In the genomic region with DNA sequence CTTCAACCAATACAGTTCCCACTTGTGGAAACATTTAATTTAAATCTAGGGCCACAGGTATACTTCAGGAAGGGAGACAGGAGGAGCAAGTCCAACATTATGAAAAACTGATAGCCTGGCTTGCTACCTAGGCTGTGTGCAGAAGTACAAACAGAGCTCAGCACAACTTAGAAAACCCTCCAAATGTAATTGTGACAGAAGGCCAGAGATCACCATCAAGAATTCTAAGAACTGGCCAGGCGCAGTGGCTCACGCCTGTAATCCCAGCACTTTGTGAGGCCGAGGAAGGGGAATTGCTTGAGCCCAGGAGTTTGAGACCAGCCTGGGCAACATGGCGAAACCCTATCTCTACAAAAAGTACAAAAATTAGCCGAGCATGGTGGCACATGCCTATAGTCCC, we compare ENCODE assay signal across 23 cellular contexts.
"Had no signal": no experiment of that assay in that cellular context is flagged by ENCODE, and none has a peak within 500 bp of the region (broad histone marks: within the 10 kb centered on the region; RNA-seq: fewer than 3 reads in every experiment).

No MANE protein-coding gene starts in this region.

- H3K4me3 Mint-ChIP-seq: activated CD4-positive, alpha-beta memory T cell treated with anti-CD3 and anti-CD28 coated beads for 36 hours; activated CD4-positive, alpha-beta T cell treated with anti-CD3 and anti-CD28 coated beads, Interleukin-2, amount 10 ng/mL, durations not matched to agents 24 days and 14 days; activated naive CD4-positive, alpha-beta T cell treated with anti-CD3 and anti-CD28 coated beads for 36 hours; activated naive CD8-positive, alpha-beta T cell treated with anti-CD3 and anti-CD28 coated beads for 36 hours; activated T-helper 1 cell treated with anti-CD3 and anti-CD28 coated beads, Interleukin-12 subunit alpha, Interleukin-12 subunit beta, Interleukin-2, Interleukin-4 antibody, amounts not matched to agents 30 ng/mL and 10 ng/mL and 1 ng/mL, durations not matched to agents 14 hours and 24 hours and 36 hours; natural killer cell; neural progenitor cell; stimulated activated naive CD8-positive, alpha-beta T cell treated with anti-CD3 and anti-CD28 coated beads, Interleukin-15, Interleukin-2, amounts not matched to agents 100 ng/mL and 50 ng/mL, for 24 hours had no signal

- H3K4me2 ChIP-seq: neural progenitor cell had no signal

- DNase-seq: activated CD4-positive, alpha-beta memory T cell treated with anti-CD3 and anti-CD28 coated beads for 36 hours; activated CD4-positive, alpha-beta T cell treated with anti-CD3 and anti-CD28 coated beads, Interleukin-2, amount 10 ng/mL, durations not matched to agents 24 days and 14 days; activated CD4-positive, CD25-positive, alpha-beta regulatory T cell treated with anti-CD3 and anti-CD28 coated beads, Interleukin-2, amount 50 U/mL, for 72 hours; activated CD8-positive, alpha-beta memory T cell treated with anti-CD3 and anti-CD28 coated beads, Interleukin-2, amount 50 U/mL, for 4 hours; activated effector memory CD4-positive, alpha-beta T cell treated with anti-CD3 and anti-CD28 coated beads, Interleukin-2, amount 50 U/mL, for 16 hours; activated naive CD4-positive, alpha-beta T cell treated with anti-CD3 and anti-CD28 coated beads for 36 hours; activated naive CD8-positive, alpha-beta T cell treated with anti-CD3 and anti-CD28 coated beads for 36 hours; activated T-cell treated with anti-CD3 and anti-CD28 coated beads, Interleukin-2, amount 50 U/mL, for 1 hour; hippocampal formation; left colon; natural killer cell; occipital lobe; stimulated activated CD4-positive, alpha-beta T cell treated with anti-CD3 and anti-CD28 coated beads, Interleukin-2, amount 100 ng/mL, for 48 hours; T-helper 2 cell; upper lobe of left lung had no signal

- H2AFZ ChIP-seq: neural progenitor cell, parathyroid adenoma had no signal

- H3K27ac Mint-ChIP-seq: activated CD4-positive, alpha-beta memory T cell treated with anti-CD3 and anti-CD28 coated beads for 36 hours; activated CD4-positive, alpha-beta T cell treated with anti-CD3 and anti-CD28 coated beads, Interleukin-2, amount 10 ng/mL, durations not matched to agents 24 days and 14 days; activated naive CD4-positive, alpha-beta T cell treated with anti-CD3 and anti-CD28 coated beads for 36 hours; activated naive CD8-positive, alpha-beta T cell treated with anti-CD3 and anti-CD28 coated beads for 36 hours; activated T-helper 1 cell treated with anti-CD3 and anti-CD28 coated beads, Interleukin-12 subunit alpha, Interleukin-12 subunit beta, Interleukin-2, Interleukin-4 antibody, amounts not matched to agents 30 ng/mL and 10 ng/mL and 1 ng/mL, durations not matched to agents 14 hours and 24 hours and 36 hours; neural progenitor cell; stimulated activated naive CD8-positive, alpha-beta T cell treated with anti-CD3 and anti-CD28 coated beads, Interleukin-15, Interleukin-2, amounts not matched to agents 100 ng/mL and 50 ng/mL, for 24 hours had no signal

- H3K9me3 ChIP-seq: ascending aorta, right atrium auricular region, upper lobe of left lung, vagina had no signal

- H3K36me3 Mint-ChIP-seq: activated CD4-positive, alpha-beta memory T cell treated with anti-CD3 and anti-CD28 coated beads for 36 hours; natural killer cell had no signal

- H3K9me3 Mint-ChIP-seq: activated CD4-positive, alpha-beta memory T cell treated with anti-CD3 and anti-CD28 coated beads for 36 hours; activated CD4-positive, alpha-beta T cell treated with anti-CD3 and anti-CD28 coated beads, Interleukin-2, amount 10 ng/mL, durations not matched to agents 24 days and 14 days; activated naive CD4-positive, alpha-beta T cell treated with anti-CD3 and anti-CD28 coated beads for 36 hours; activated naive CD8-positive, alpha-beta T cell treated with anti-CD3 and anti-CD28 coated beads for 36 hours; activated T-helper 1 cell treated with anti-CD3 and anti-CD28 coated beads, Interleukin-12 subunit alpha, Interleukin-12 subunit beta, Interleukin-2, Interleukin-4 antibody, amounts not matched to agents 30 ng/mL and 10 ng/mL and 1 ng/mL, durations not matched to agents 14 hours and 24 hours and 36 hours; natural killer cell; stimulated activated naive CD8-positive, alpha-beta T cell treated with anti-CD3 and anti-CD28 coated beads, Interleukin-15, Interleukin-2, amounts not matched to agents 100 ng/mL and 50 ng/mL, for 24 hours had no signal

- ATAC-seq: left colon had no signal

- H3K4me3 ChIP-seq: ascending aorta, neural progenitor cell, right atrium auricular region, upper lobe of left lung, vagina had no signal

- H3K36me3 ChIP-seq: ascending aorta, brain microvascular endothelial cell, neural progenitor cell, right atrium auricular region, upper lobe of left lung, vagina had no signal

- H3K27ac ChIP-seq: ascending aorta, brain microvascular endothelial cell, neural progenitor cell, parathyroid adenoma, right atrium auricular region, upper lobe of left lung, vagina had no signal

- H3K9ac ChIP-seq: neural progenitor cell, parathyroid adenoma had no signal

- H3K4me1 ChIP-seq: ascending aorta, neural progenitor cell had no signal

- H3K27me3 ChIP-seq: ascending aorta, brain microvascular endothelial cell, neural progenitor cell, right atrium auricular region, upper lobe of left lung, vagina had no signal

- H3K27me3 Mint-ChIP-seq: activated CD4-positive, alpha-beta memory T cell treated with anti-CD3 and anti-CD28 coated beads for 36 hours; activated CD4-positive, alpha-beta T cell treated with anti-CD3 and anti-CD28 coated beads, Interleukin-2, amount 10 ng/mL, durations not matched to agents 24 days and 14 days; activated naive CD8-positive, alpha-beta T cell treated with anti-CD3 and anti-CD28 coated beads for 36 hours; stimulated activated naive CD8-positive, alpha-beta T cell treated with anti-CD3 and anti-CD28 coated beads, Interleukin-15, Interleukin-2, amounts not matched to agents 100 ng/mL and 50 ng/mL, for 24 hours had no signal
